Comparison of ENCODE assay signal across 8 cellular contexts in the genomic region with DNA sequence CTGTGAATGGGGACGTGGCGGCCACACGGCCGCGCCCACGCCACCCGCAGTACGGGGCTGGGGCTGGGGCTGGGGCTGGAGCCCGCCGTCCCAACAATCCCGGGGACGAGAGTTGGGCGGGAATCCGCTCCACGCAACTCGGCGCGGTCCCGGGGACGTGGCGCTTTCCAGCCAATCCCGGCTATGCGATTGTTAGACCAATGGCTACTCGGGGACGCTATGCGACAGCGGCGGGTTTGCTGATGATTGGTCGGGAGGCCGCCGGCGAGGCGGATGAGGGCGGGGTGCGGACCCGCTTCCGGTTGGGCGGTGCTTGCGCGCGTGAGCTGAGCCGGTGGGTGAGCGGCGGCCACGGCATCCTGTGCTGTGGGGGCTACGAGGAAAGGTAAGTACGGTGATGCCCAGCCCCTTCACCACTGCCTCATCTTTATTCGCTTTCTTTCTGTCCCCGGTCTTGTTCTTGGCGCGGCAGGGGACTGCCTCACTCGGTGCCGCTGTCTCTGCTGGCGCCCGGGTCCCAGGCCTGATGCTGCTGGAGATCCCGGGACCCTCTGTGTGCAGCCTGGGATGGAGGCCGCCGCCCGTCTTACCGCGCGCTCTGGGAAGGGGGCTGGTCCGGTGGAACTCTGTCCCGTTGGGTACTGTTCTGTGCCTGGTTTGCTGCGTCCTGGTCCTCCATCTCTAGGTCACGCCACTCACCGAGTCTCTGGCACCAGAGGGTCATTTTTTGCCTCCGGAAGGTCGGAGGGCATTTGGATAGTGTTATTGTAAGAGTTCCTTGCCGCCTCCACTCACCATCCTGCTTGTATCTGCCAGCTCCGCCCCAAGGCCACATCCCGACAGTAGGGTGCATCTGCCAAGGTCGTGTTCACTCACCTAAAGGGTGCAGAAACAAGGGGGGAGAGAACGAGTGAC. TPM values are rescaled to one million over a fixed set of nuclear protein-coding genes. Genes with fewer than 3 reads are reported as not detected.
DNase-seq lines count a peak whose midpoint lies in the region; ATAC-seq and TF ChIP-seq lines count a peak whose summit lies in the region.

Gene CALU (plus strand): TSS at position 312 of the 915 bp plus-strand sequence. CDS start 9,225 bp downstream, outside the sequence.

- H3K36me3 ChIP-seq in osteoblast (ENCODE audit: insufficient read depth, low read length) (peaks cover 10% of the 10 kb centered on the region), thoracic aorta (no peaks in the 10 kb centered on the region)

- peaks cover 45% of the 10 kb centered on the region for H3K4me1 ChIP-seq in osteoblast (ENCODE audit: insufficient read depth, low read length)
- peaks cover 30 to 45% of the 10 kb centered on the region in 2 donors for H3K4me1 ChIP-seq in thoracic aorta (ENCODE audit: control insufficient read depth in 1 of 2, low read depth in 2 of 2)

- H4K20me1 ChIP-seq in osteoblast (ENCODE audit: insufficient read depth, low read length), result peaks cover 40% of the 10 kb centered on the region

- no peak for TF ChIP-seq CTCF in GM10248 (IDR thresholded peaks at IDR 0.05; ENCODE audit: control extremely low read depth, extremely low read depth, low read depth, missing control alignments)
- no peak for TF ChIP-seq CTCF in glutamatergic neuron (IDR thresholded peaks at IDR 0.05; ENCODE audit: partially characterized antibody, unreplicated experiment)
- no peak for TF ChIP-seq CTCF in osteoblast (IDR thresholded peaks at IDR 0.05; ENCODE audit: extremely low read depth, low read depth, low read length)
- no peak for TF ChIP-seq CTCF in thoracic aorta (IDR thresholded peaks at IDR 0.05)

- peak within 1 kb of the TSS; percentile 94 for H3K27ac Mint-ChIP-seq in activated naive CD8-positive, alpha-beta T cell treated with anti-CD3 and anti-CD28 coated beads for 36 hours
- peak within 1 kb of the TSS; percentile 91 for H3K27ac Mint-ChIP-seq in glutamatergic neuron (ENCODE audit: unreplicated experiment)

- peaks cover 37% of the 10 kb centered on the region for H3K4me1 Mint-ChIP-seq in activated naive CD8-positive, alpha-beta T cell treated with anti-CD3 and anti-CD28 coated beads for 36 hours
- H3K4me1 Mint-ChIP-seq in glutamatergic neuron (ENCODE audit: low read depth, unreplicated experiment), result peaks cover 14% of the 10 kb centered on the region

- peak; percentile 100 for DNase-seq in GM10248 (ENCODE audit: extremely low spot score)
- peak; percentile 95 for DNase-seq in NCI-H1105 (lab: John Stamatoyannopoulos, UW)
- DNase-seq in SKM-1 treated with dmso at 0.1 percent for 144 hours (lab: John Stamatoyannopoulos, UW; ENCODE audit: unreplicated experiment), result peak; percentile 92
- peak; percentile 97 for DNase-seq in activated naive CD8-positive, alpha-beta T cell treated with anti-CD3 and anti-CD28 coated beads for 36 hours
- DNase-seq in glutamatergic neuron, result peak; percentile 96
- DNase-seq in osteoblast (ENCODE audit: insufficient read length, low spot score, missing footprints), result peak; percentile 98
- peak; percentile 87 for DNase-seq in thoracic aorta (ENCODE audit: low spot score)

- ATAC-seq in HG02623 (IDR thresholded peaks at IDR 0.05; ENCODE audit: unreplicated experiment) (peak; percentile 98), thoracic aorta (ENCODE audit: insufficient number of reproducible peaks, low FRiP score, low read depth) (peak; percentile 86)

- peak within 1 kb of the TSS; percentile 99 for H3K4me3 Mint-ChIP-seq in activated naive CD8-positive, alpha-beta T cell treated with anti-CD3 and anti-CD28 coated beads for 36 hours
- peak within 1 kb of the TSS; percentile 96 for H3K4me3 Mint-ChIP-seq in glutamatergic neuron (ENCODE audit: unreplicated experiment)

- H3K9me3 ChIP-seq in osteoblast (ENCODE audit: low read depth, low read length), result no peaks in the 10 kb centered on the region
- no peaks in the 10 kb centered on the region for H3K9me3 ChIP-seq in thoracic aorta

- H3K27me3 ChIP-seq in osteoblast (ENCODE audit: insufficient read depth, low read length) (no peaks in the 10 kb centered on the region), thoracic aorta (replicated peaks; ENCODE audit: insufficient read depth) (no peaks in the 10 kb centered on the region)

- peaks cover 5% of the 10 kb centered on the region for H3K36me3 Mint-ChIP-seq in activated naive CD8-positive, alpha-beta T cell treated with anti-CD3 and anti-CD28 coated beads for 36 hours
- H3K36me3 Mint-ChIP-seq in glutamatergic neuron (ENCODE audit: unreplicated experiment), result no peaks in the 10 kb centered on the region

- peaks cover 51% of the 10 kb centered on the region for H3K79me2 ChIP-seq in osteoblast (ENCODE audit: insufficient read depth, low read length)

- CTCF ChIA-PET in GM10248 (lab: Yijun Ruan, JAX), result interaction anchor here (1.0 to 7.7 kb wide), 9 partner anchors 10 to 278 kb away, joined by 3 to 48 read pairs (median 3); no protein-coding TSS in a partner anchor

- H3K27me3 Mint-ChIP-seq in activated naive CD8-positive, alpha-beta T cell treated with anti-CD3 and anti-CD28 coated beads for 36 hours, result no peaks in the 10 kb centered on the region
- H3K27me3 Mint-ChIP-seq in glutamatergic neuron (ENCODE audit: unreplicated experiment), result peaks cover 2% of the 10 kb centered on the region

- no peaks in the 10 kb centered on the region for H3K9me3 Mint-ChIP-seq in activated naive CD8-positive, alpha-beta T cell treated with anti-CD3 and anti-CD28 coated beads for 36 hours
- H3K9me3 Mint-ChIP-seq in glutamatergic neuron (ENCODE audit: unreplicated experiment), result peaks cover 4% of the 10 kb centered on the region

- peak within 1 kb of the TSS; percentile 80 for H2AFZ ChIP-seq in osteoblast (ENCODE audit: low read length)

- H3K4me2 ChIP-seq in osteoblast (ENCODE audit: insufficient read depth, low read length), result peak within 1 kb of the TSS; percentile 88

- H3K27ac ChIP-seq in osteoblast (ENCODE audit: low read depth, low read length), result peak within 1 kb of the TSS; percentile 99
- H3K27ac ChIP-seq in thoracic aorta, result peak within 1 kb of the TSS; percentile 97 to 98

- POLR2A ChIA-PET in GM10248 (lab: Yijun Ruan, JAX), result interaction anchor here (0.7 to 1.2 kb wide), 2 partner anchors 9 to 144 kb away, joined by 3 read pairs; no protein-coding TSS in a partner anchor

- peak within 1 kb of the TSS; percentile 95 for H3K4me3 ChIP-seq in osteoblast (ENCODE audit: insufficient read depth, low read length)
- peak within 1 kb of the TSS; percentile 98 for H3K4me3 ChIP-seq in thoracic aorta

RNA-seq across cellular contexts. Expression of gene CALU, which starts in this region (rescaled TPM):
- total RNA-seq in activated naive CD8-positive, alpha-beta T cell treated with anti-CD3 and anti-CD28 coated beads for 36 hours, result 10 to 100 TPM; 42.2 to 44.5 TPM
- 63.6 TPM for total RNA-seq in glutamatergic neuron (ENCODE audit: unreplicated experiment)
- 673 and 708 TPM in 2 replicates for total RNA-seq in osteoblast
- total RNA-seq in thoracic aorta, result 100 to 1,000 TPM; 204 to 255 TPM

Comparison
In these comparisons a context has a peak if more than half of its experiments do, and no peak if none do; other contexts are left out.
1. Peak in every context shown above with its lines: DNase-seq, ATAC-seq, H3K4me3 ChIP-seq and H3K27ac ChIP-seq.